Comparison of ENCODE assay signal across 8 cellular contexts in the genomic region with DNA sequence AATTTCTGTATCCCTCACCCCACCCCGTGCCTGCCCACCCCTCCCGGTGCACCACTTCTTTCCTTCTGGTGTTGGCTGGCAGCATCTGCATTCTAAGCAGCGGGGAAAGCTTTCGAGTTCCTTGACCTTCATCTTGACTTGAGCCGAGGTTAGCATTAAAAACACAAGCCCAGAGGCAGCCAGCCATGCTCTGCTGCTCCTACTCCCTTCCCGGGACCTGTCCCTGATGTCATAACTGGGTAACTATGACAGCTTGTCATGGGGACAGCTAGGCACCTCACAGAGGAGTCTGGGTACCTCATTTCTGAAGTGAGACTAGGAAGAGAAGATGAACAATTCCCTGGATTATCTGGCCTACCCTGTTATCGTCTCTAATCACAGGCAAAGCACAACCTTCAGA. TPM values are rescaled to one million over a fixed set of nuclear protein-coding genes. Genes with fewer than 3 reads are reported as not detected.
DNase-seq lines count a peak whose midpoint lies in the region; TF ChIP-seq lines count a peak whose summit lies in the region.

A gene (plus strand): TSS at position 301 of the 400 bp plus-strand sequence. CDS start 28 bp downstream, at position 329.

- DNase-seq in activated naive CD4-positive, alpha-beta T cell treated with anti-CD3 and anti-CD28 coated beads, Interleukin-2, amount 10 ng/mL, durations not matched to agents 7 days and 5 days: no peak
- no peak for DNase-seq in activated naive CD4-positive, alpha-beta T cell treated with anti-CD3 and anti-CD28 coated beads, Interleukin-2, amount 50 U/mL, for 16 hours
- DNase-seq in breast epithelium (ENCODE audit: low spot score in 2 of 2) (no peak), mesenchymal stem cell (no peak), type B pancreatic cell (ENCODE audit: extremely low spot score, unreplicated experiment) (no peak), nucleus accumbens (lab: John Stamatoyannopoulos, UW) (no peak), NCI-H524 (lab: John Stamatoyannopoulos, UW) (no peak), NCI-H345 treated with DMSO at 0.1 percent for 48 hours (lab: John Stamatoyannopoulos, UW; ENCODE audit: unreplicated experiment) (no peak)

- no peak within 1 kb of the TSS for H3K23ac ChIP-seq in mesenchymal stem cell (ENCODE audit: low read length in 2 of 2)

- H4K91ac ChIP-seq in mesenchymal stem cell (ENCODE audit: low read length): no peak within 1 kb of the TSS

- H3K9me3 ChIP-seq in breast epithelium (no peaks in the 10 kb centered on the region), mesenchymal stem cell (ENCODE audit: control insufficient read depth, low read length) (no peaks in the 10 kb centered on the region)

- peak within 1 kb of the TSS; percentile 94 for H3K4me2 ChIP-seq in mesenchymal stem cell (ENCODE audit: low read length, poor library complexity, severe bottlenecking)

- H3K18ac ChIP-seq in mesenchymal stem cell (ENCODE audit: low read depth in 1 of 2, low read length in 2 of 2): no peak within 1 kb of the TSS

- TF ChIP-seq CTCF in breast epithelium (IDR thresholded peaks at IDR 0.05) (no peak), type B pancreatic cell (conservative IDR thresholded peaks at IDR 0.05) (no peak)

- H3K27me3 ChIP-seq in breast epithelium (no peaks in the 10 kb centered on the region), mesenchymal stem cell (ENCODE audit: control insufficient read depth in 1 of 2, insufficient read depth in 1 of 2, low read length in 2 of 2) (peaks cover 3 to 21% of the 10 kb centered on the region in 2 experiments)

- no peak within 1 kb of the TSS for H3K14ac ChIP-seq in mesenchymal stem cell (ENCODE audit: low read length in 2 of 2)

- peak within 1 kb of the TSS; percentile 67 for H2AFZ ChIP-seq in mesenchymal stem cell (ENCODE audit: low read depth, low read length)

- peak within 1 kb of the TSS; percentile 28 for H3K27ac Mint-ChIP-seq in activated naive CD4-positive, alpha-beta T cell treated with anti-CD3 and anti-CD28 coated beads, Interleukin-2, amount 10 ng/mL, durations not matched to agents 7 days and 5 days
- peak within 1 kb of the TSS; percentile 80 for H3K27ac Mint-ChIP-seq in type B pancreatic cell

- H3K4me1 Mint-ChIP-seq in activated naive CD4-positive, alpha-beta T cell treated with anti-CD3 and anti-CD28 coated beads, Interleukin-2, amount 10 ng/mL, durations not matched to agents 7 days and 5 days: peaks cover 16% of the 10 kb centered on the region
- no peaks in the 10 kb centered on the region for H3K4me1 Mint-ChIP-seq in type B pancreatic cell (ENCODE audit: unreplicated experiment)

- no peak within 1 kb of the TSS for H2AK5ac ChIP-seq in mesenchymal stem cell (ENCODE audit: low read length, severe bottlenecking)

- WGBS in mesenchymal stem cell: 81% methylated on average over 6 of the region's 7 CpGs

- no peak within 1 kb of the TSS for H2BK5ac ChIP-seq in mesenchymal stem cell (ENCODE audit: low read depth, low read length, poor library complexity, severe bottlenecking)

- CTCF ChIA-PET in activated naive CD4-positive, alpha-beta T cell treated with anti-CD3 and anti-CD28 coated beads, Interleukin-2, amount 10 ng/mL, durations not matched to agents 7 days and 5 days (lab: Charles Lee): interaction anchor here (1.1 to 1.8 kb wide), 3 partner anchors 13 to 98 kb away, joined by 4 to 6 read pairs (median 5); no protein-coding TSS in a partner anchor

- H3K27ac ChIP-seq in breast epithelium: peak within 1 kb of the TSS; percentile 99 to 100
- H3K27ac ChIP-seq in mesenchymal stem cell (ENCODE audit: low read length, poor library complexity, severe bottlenecking): no peak within 1 kb of the TSS

- peaks cover 15% of the 10 kb centered on the region for H3K79me1 ChIP-seq in mesenchymal stem cell (replicated peaks; ENCODE audit: low read length, poor library complexity, severe bottlenecking)

- H3K4me3 ChIP-seq in breast epithelium (peak within 1 kb of the TSS; percentile 78 to 97 (median 95)), mesenchymal stem cell (ENCODE audit: insufficient read depth in 1 of 2, low read depth in 1 of 2, low read length in 2 of 2) (peak within 1 kb of the TSS; percentile 80 to 84)

- peak within 1 kb of the TSS; percentile 87 for H2BK15ac ChIP-seq in mesenchymal stem cell (ENCODE audit: low read depth, poor library complexity, severe bottlenecking)

- no peaks in the 10 kb centered on the region for H3K9me3 Mint-ChIP-seq in activated naive CD4-positive, alpha-beta T cell treated with anti-CD3 and anti-CD28 coated beads, Interleukin-2, amount 10 ng/mL, durations not matched to agents 7 days and 5 days
- no peaks in the 10 kb centered on the region for H3K9me3 Mint-ChIP-seq in type B pancreatic cell

- H3K4me3 Mint-ChIP-seq in activated naive CD4-positive, alpha-beta T cell treated with anti-CD3 and anti-CD28 coated beads, Interleukin-2, amount 10 ng/mL, durations not matched to agents 7 days and 5 days: peak within 1 kb of the TSS; percentile 70
- peak within 1 kb of the TSS; percentile 81 for H3K4me3 Mint-ChIP-seq in type B pancreatic cell

- peaks cover 48% of the 10 kb centered on the region for H3K27me3 Mint-ChIP-seq in activated naive CD4-positive, alpha-beta T cell treated with anti-CD3 and anti-CD28 coated beads, Interleukin-2, amount 10 ng/mL, durations not matched to agents 7 days and 5 days
- peaks cover 47% of the 10 kb centered on the region for H3K27me3 Mint-ChIP-seq in type B pancreatic cell

- peak within 1 kb of the TSS; percentile 98 for H3K9ac ChIP-seq in mesenchymal stem cell (ENCODE audit: low read length)

- H2BK120ac ChIP-seq in mesenchymal stem cell (ENCODE audit: low read depth, low read length): no peak within 1 kb of the TSS

- H3K36me3 ChIP-seq in breast epithelium (no peaks in the 10 kb centered on the region), mesenchymal stem cell (ENCODE audit: control insufficient read depth in 1 of 2, insufficient read depth in 2 of 2, low read depth in 1 of 2, low read length in 2 of 2) (peaks cover 15 to 19% of the 10 kb centered on the region in 2 experiments)

- intact Hi-C loops in breast epithelium (cut with DNase I; ENCODE audit: low total_unique reads): no loop called here

- H3K4me1 ChIP-seq in breast epithelium (no peaks in the 10 kb centered on the region), mesenchymal stem cell (ENCODE audit: control insufficient read depth, insufficient read depth, low read depth, low read length) (peaks cover 13% of the 10 kb centered on the region)

- peaks cover under 1% of the 10 kb centered on the region for H3K36me3 Mint-ChIP-seq in activated naive CD4-positive, alpha-beta T cell treated with anti-CD3 and anti-CD28 coated beads, Interleukin-2, amount 10 ng/mL, durations not matched to agents 7 days and 5 days
- no peaks in the 10 kb centered on the region for H3K36me3 Mint-ChIP-seq in type B pancreatic cell

- TF ChIP-seq POLR2A in breast epithelium (IDR thresholded peaks at IDR 0.05): no peak

- H2BK12ac ChIP-seq in mesenchymal stem cell (ENCODE audit: low read length in 2 of 2): no peak within 1 kb of the TSS

- no peak within 1 kb of the TSS for H3K4ac ChIP-seq in mesenchymal stem cell (ENCODE audit: low read depth in 1 of 2, low read length in 2 of 2)

- H4K8ac ChIP-seq in mesenchymal stem cell (ENCODE audit: low read length): peak within 1 kb of the TSS; percentile 59

RNA-seq across cellular contexts. Expression of the gene that starts here (rescaled TPM):
- total RNA-seq in breast epithelium: under 1 TPM in 1 of 3 donors, not detected in 2; 0.16 TPM
- 0.01 TPM for polyA plus RNA-seq in mesenchymal stem cell (2013, experiment 1 of 2)
- polyA plus RNA-seq in mesenchymal stem cell (2013, experiment 2 of 2): 0.03 TPM
- total RNA-seq in type B pancreatic cell (ENCODE audit: low replicate concordance): not detected in 2 replicates
